In the genomic region with DNA sequence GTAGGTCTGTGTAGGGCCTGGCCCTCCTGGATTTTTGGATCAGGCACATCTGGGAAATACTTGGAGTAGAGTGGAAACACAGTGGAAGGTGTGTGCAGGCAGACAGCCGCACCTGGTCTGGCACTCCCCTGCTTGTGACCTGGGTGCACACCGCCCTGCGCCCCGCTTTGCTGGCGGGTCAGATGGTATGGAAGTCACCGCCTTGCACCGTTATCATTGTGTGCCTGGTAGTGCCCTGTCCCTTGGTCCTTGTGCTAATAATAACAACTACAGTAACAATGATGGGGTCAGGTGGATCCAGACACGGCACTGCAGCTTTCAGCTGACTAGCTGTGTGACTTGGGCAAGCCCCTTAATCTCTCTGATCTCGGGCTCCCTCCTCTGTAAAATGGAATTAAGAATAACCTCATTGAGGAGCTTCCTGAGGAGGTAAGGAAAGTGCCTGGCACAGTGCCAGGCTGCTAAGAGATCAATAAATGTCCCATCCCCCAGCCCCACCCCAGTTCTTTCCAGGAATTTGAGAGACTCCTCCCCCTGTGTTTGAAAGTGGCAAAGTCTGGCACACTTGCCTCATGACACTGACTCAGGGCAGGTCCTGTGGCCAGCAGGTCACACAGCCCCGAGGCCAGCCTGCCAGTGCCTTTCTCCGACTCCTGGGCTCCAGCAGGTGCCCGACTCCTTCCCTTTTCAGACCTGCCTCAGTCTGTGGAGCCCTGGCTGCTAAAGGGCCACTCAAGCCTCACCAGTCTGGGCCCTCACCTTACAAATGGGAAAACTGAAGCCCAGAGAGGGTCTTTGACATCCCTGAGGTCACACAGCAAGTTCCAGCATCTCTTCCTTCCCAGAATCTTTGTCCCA, we compare ENCODE assay signal across 9 cellular contexts. TPM values are rescaled to one million over a fixed set of nuclear protein-coding genes. Genes with fewer than 3 reads are reported as not detected.
DNase-seq lines count a peak whose midpoint lies in the region; ATAC-seq, FAIRE-seq and TF ChIP-seq lines count a peak whose summit lies in the region.
"Had no signal": no experiment of that assay in that cellular context is flagged by ENCODE, and none has a peak within 500 bp of the region (broad histone marks: within the 10 kb centered on the region; RNA-seq: fewer than 3 reads in every experiment).

No MANE protein-coding gene starts in this region.

- peaks cover 24% of the 10 kb centered on the region for H3K36me3 ChIP-seq in CD4-positive, alpha-beta memory T cell (ENCODE audit: insufficient read depth, low read length)
- H3K36me3 ChIP-seq in H1 (ENCODE audit: control insufficient read depth in 2 of 4, insufficient read depth in 4 of 4, low read length in 3 of 4) = no peaks in the 10 kb centered on the region

- no peak overlapping the region for H3K4ac ChIP-seq in H1 (replicated peaks; ENCODE audit: insufficient read length, low read depth, low read length)

- intact Hi-C loops in CD4-positive, alpha-beta memory T cell (cut with micrococcal nuclease) = loop anchor here (1.0 kb wide), 1 partner anchor 10 kb away; no protein-coding TSS in a partner anchor

- WGBS in H1 (ENCODE audit: extremely low coverage in 1 of 2, insufficient coverage in 1 of 2, insufficient read length in 1 of 2, insufficient replicate concordance in 2 of 2, low coverage in 1 of 2, low lambda C conversion rate in 2 of 2, missing lambda C conversion rate in 1 of 2), 2 experiments = 91% methylated on average over 12 of the region's 12 CpGs; no CpG with 5 or more reads in 1 of the 2 experiments

- FAIRE-seq in H1 (lab: Jason Lieb, UNC) (no peak), GM12891 (lab: Jason Lieb, UNC) (no peak)

- H3K79me1 ChIP-seq in H1 (ENCODE audit: low read depth, low read length) = no peaks in the 10 kb centered on the region; the same call in 1 of the 2 replicates

- no peak overlapping the region for H3K23ac ChIP-seq in H1 (ENCODE audit: insufficient read length)

- no peak overlapping the region for H3K14ac ChIP-seq in H1 (ENCODE audit: insufficient read length)

- peak overlapping the region; percentile 36; the same call in 1 of the 2 replicates for H4K8ac ChIP-seq in H1 (ENCODE audit: extremely low read depth, insufficient read depth, low read length)

- TF ChIP-seq CTCF in H1 (IDR thresholded peaks at IDR 0.05; ENCODE audit: control extremely low read depth in 1 of 3, insufficient read depth in 1 of 3, low read depth in 1 of 3, low read length in 3 of 3) (no peak), nephron (IDR thresholded peaks at IDR 0.05; ENCODE audit: unreplicated experiment in 3 of 3) (no peak)

- H2BK120ac ChIP-seq in H1 (replicated peaks; ENCODE audit: low read depth, low read length) = no peak overlapping the region

- TF ChIP-seq POLR2A in H1 (IDR thresholded peaks at IDR 0.05; ENCODE audit: control extremely low read depth in 1 of 2, low read depth in 2 of 2, low read length in 2 of 2) = no peak
- no peak for TF ChIP-seq POLR2A in GM12891 (IDR thresholded peaks at IDR 0.05; ENCODE audit: low read depth, low read length)

- in situ Hi-C loops in SK-MEL-5 (cut with HindIII; ENCODE audit: low pct_unique_long_range_greater_than_20kb, low sequenced_read_pairs) = no loop called here

- no peak overlapping the region for H3K4me2 ChIP-seq in H1 (ENCODE audit: insufficient read depth in 1 of 2, low read depth in 2 of 2, low read length in 2 of 2)
- H3K4me2 ChIP-seq: KMS-11 had no signal

- no peak overlapping the region for H2AFZ ChIP-seq in H1 (ENCODE audit: low read length)

- H4K91ac ChIP-seq in H1 (replicated peaks; ENCODE audit: insufficient read length, low read length) = no peak overlapping the region

- no peak for ATAC-seq in HG02763 (IDR thresholded peaks at IDR 0.05; ENCODE audit: unreplicated experiment)

- no peak overlapping the region for H2BK12ac ChIP-seq in H1 (ENCODE audit: low read depth, low read length)

- no peaks in the 10 kb centered on the region for H3K27me3 Mint-ChIP-seq in CD4-positive, alpha-beta memory T cell
- H3K27me3 Mint-ChIP-seq in nephron (ENCODE audit: low read depth) = peaks cover 4% of the 10 kb centered on the region

- H3K4me3 Mint-ChIP-seq in CD4-positive, alpha-beta memory T cell = peak overlapping the region; percentile 22 to 89 (median 78)
- no peak overlapping the region for H3K4me3 Mint-ChIP-seq in nephron

- H3K23me2 ChIP-seq in H1 (ENCODE audit: low read depth, low read length) = no peaks in the 10 kb centered on the region

- H3K9me3 Mint-ChIP-seq in CD4-positive, alpha-beta memory T cell = no peaks in the 10 kb centered on the region
- H3K9me3 Mint-ChIP-seq in nephron = no peaks in the 10 kb centered on the region

- no peak for TF ChIP-seq EP300 in H1 (IDR thresholded peaks at IDR 0.05; ENCODE audit: borderline replicate concordance in 1 of 2, low read depth in 2 of 2, low read length in 2 of 2)

- 0 out of 2 replicates have a peak overlapping the region, but pooled peaks have one; percentile 61 for H2BK15ac ChIP-seq in H1 (ENCODE audit: low read length)

- peaks cover 96% of the 10 kb centered on the region for H3K4me1 ChIP-seq in CD4-positive, alpha-beta memory T cell (ENCODE audit: insufficient read depth, low read length)
- peaks cover 0 to 19% (median 10%) of the 10 kb centered on the region in 4 experiments; a peak in 6 of 7 replicates for H3K4me1 ChIP-seq in H1 (replicated peaks in 1 of 4; ENCODE audit: control insufficient read depth in 3 of 4, insufficient read depth in 4 of 4, low read length in 3 of 4)

- no peaks in the 10 kb centered on the region for H3K9me3 ChIP-seq in CD4-positive, alpha-beta memory T cell (ENCODE audit: control insufficient read depth in 1 of 2, low read length in 2 of 2)
- no peaks in the 10 kb centered on the region for H3K9me3 ChIP-seq in H1 (ENCODE audit: insufficient read depth in 2 of 2, low read depth in 1 of 2, low read length in 1 of 2)

- H2AK5ac ChIP-seq in H1 (ENCODE audit: low read depth, low read length) = peak overlapping the region; percentile 53; the same call in 1 of the 2 replicates

- no peak overlapping the region for H3K18ac ChIP-seq in H1 (ENCODE audit: extremely low read depth, low read length)

- CTCF ChIA-PET in CD4-positive, alpha-beta memory T cell (lab: Charles Lee; ENCODE audit: partially characterized antibody) = interaction anchor here (1.2 to 3.9 kb wide), 3 partner anchors 7 to 24 kb away, joined by 4 to 24 read pairs (median 13); no protein-coding TSS in a partner anchor
- CTCF ChIA-PET in H1 (lab: Charles Lee; ENCODE audit: partially characterized antibody) = interaction anchor here (1.1 kb wide), 1 partner anchor 193 kb away, joined by 3 read pairs; no protein-coding TSS in a partner anchor

- peaks cover 31 to 79% of the 10 kb centered on the region in 2 donors for H3K36me3 Mint-ChIP-seq in CD4-positive, alpha-beta memory T cell
- no peaks in the 10 kb centered on the region for H3K36me3 Mint-ChIP-seq in nephron (ENCODE audit: low read depth)

- no peak for DNase-seq in CD4-positive, alpha-beta memory T cell
- DNase-seq in SK-MEL-5 (ENCODE audit: low read depth, low spot score) (peak; percentile 88), H1 (ENCODE audit: low read depth in 1 of 2, low spot score in 2 of 2) (peak in 1 of 2 experiments; percentile 36), NCI-H2081 treated with DMSO at 0.1 percent for 48 hours (lab: John Stamatoyannopoulos, UW) (no peak), OCI-M1 (lab: John Stamatoyannopoulos, UW) (no peak), GM12891 (ENCODE audit: insufficient read length, low spot score) (no peak)

- H3K4me3 ChIP-seq in CD4-positive, alpha-beta memory T cell (ENCODE audit: low read length in 2 of 2) = peak overlapping the region in 1 of 2 donors; percentile 1
- no peak overlapping the region for H3K4me3 ChIP-seq in H1 (ENCODE audit: extremely low read depth in 1 of 4, insufficient read depth in 2 of 4, low read depth in 3 of 4, low read length in 4 of 4)

- no peak overlapping the region for H4K5ac ChIP-seq in H1 (ENCODE audit: insufficient read length, low read depth, low read length)

- peaks cover 67 to 94% (median 82%) of the 10 kb centered on the region in 4 donors for H3K4me1 Mint-ChIP-seq in CD4-positive, alpha-beta memory T cell
- peaks cover 6% of the 10 kb centered on the region for H3K4me1 Mint-ChIP-seq in nephron

- no peak overlapping the region for H3K9ac ChIP-seq in H1 (replicated peaks in 1 of 4; ENCODE audit: extremely low read depth in 1 of 4, low read depth in 3 of 4, low read length in 3 of 4)
- H3K9ac ChIP-seq: KMS-11 had no signal

- no peak overlapping the region for H3K56ac ChIP-seq in H1 (replicated peaks; ENCODE audit: insufficient read length, low read depth, low read length)

- no peak for TF ChIP-seq RAD21 in H1 (IDR thresholded peaks at IDR 0.05 in 1 of 2, conservative IDR thresholded peaks at IDR 0.05 in 1 of 2; ENCODE audit: low read depth in 2 of 2, low read length in 2 of 2)

- H3K27ac ChIP-seq in CD4-positive, alpha-beta memory T cell (ENCODE audit: low read depth, low read length) = peak overlapping the region; percentile 78
- no peak overlapping the region for H3K27ac ChIP-seq in H1 (ENCODE audit: low read depth, low read length)
- H3K27ac ChIP-seq: KMS-11 had no signal

- H4K20me1 ChIP-seq in H1 (replicated peaks in 1 of 2; ENCODE audit: control insufficient read depth in 1 of 2, insufficient read depth in 2 of 2, low read length in 2 of 2) = no peaks in the 10 kb centered on the region

- H3K27ac Mint-ChIP-seq in CD4-positive, alpha-beta memory T cell = peak overlapping the region; percentile 94 to 98 (median 95)
- H3K27ac Mint-ChIP-seq in nephron = peak overlapping the region in 2 of 3 experiments; percentile 26 to 68

- no peak overlapping the region for H2BK5ac ChIP-seq in H1 (ENCODE audit: low read depth, low read length)

- H3K79me2 ChIP-seq in H1 (ENCODE audit: control insufficient read depth in 1 of 2, insufficient read depth in 2 of 2, low read length in 2 of 2) = no peaks in the 10 kb centered on the region

- no peak overlapping the region for H2BK20ac ChIP-seq in H1 (ENCODE audit: low read length)

- H3K27me3 ChIP-seq in CD4-positive, alpha-beta memory T cell (ENCODE audit: insufficient read depth, low read length) = no peaks in the 10 kb centered on the region
- H3K27me3 ChIP-seq in H1 (replicated peaks in 1 of 4; ENCODE audit: control insufficient read depth in 3 of 4, extremely low read depth in 1 of 4, insufficient read depth in 3 of 4, low read length in 3 of 4) = no peaks in the 10 kb centered on the region

- POLR2A ChIA-PET in CD4-positive, alpha-beta memory T cell (lab: Charles Lee; ENCODE audit: partially characterized antibody) = interaction anchor here (1.0 to 4.8 kb wide), 7 partner anchors 13 to 27 kb away, joined by 3 to 32 read pairs (median 11); no protein-coding TSS in a partner anchor
- POLR2A ChIA-PET in H1 (lab: Charles Lee; ENCODE audit: partially characterized antibody) = interaction anchor here (0.5 to 2.8 kb wide), 3 partner anchors 11 to 363 kb away, joined by 3 to 11 read pairs (median 3); a partner anchor contains a TSS

RNA-seq across cellular contexts. Expression of a gene that starts 9.8 kb away (rescaled TPM):
- 100 to 1,000 TPM; 144 to 153 TPM for total RNA-seq in CD4-positive, alpha-beta memory T cell
- polyA plus RNA-seq in CD4-positive, alpha-beta memory T cell = 100 to 1,000 TPM; 494 to 667 TPM
- 121 and 125 TPM in 2 replicates for total RNA-seq in SK-MEL-5 (2014; rRNA removed; shearing (Covaris generic))
- polyA plus RNA-seq in SK-MEL-5 (2015; cell fraction: cytosol; rRNA removed) = 47.3 and 58.4 TPM in 2 replicates
- polyA plus RNA-seq in SK-MEL-5 (2015; cell fraction: nucleus; rRNA removed) = 21.1 and 28.7 TPM in 2 replicates
- 2.9 and 4.0 TPM in 2 replicates for total RNA-seq in H1 (2021; fragmentation: NEBNext Ultra II Directional; extraction: Animal tissue kit (Norgen Biotek cat#: 25700))
- 5.0 and 5.2 TPM in 2 replicates for polyA plus RNA-seq in H1 (2011; rRNA removed)
- 5.5 TPM for polyA plus RNA-seq in H1 (2011; cell fraction: cytosol; rRNA removed)
- polyA plus RNA-seq in H1 (2011; cell fraction: nucleus; rRNA removed) = 6.6 TPM
- polyA plus RNA-seq in H1 (2012, experiment 1 of 2) = 2.5 to 5.7 TPM (median 4.1 TPM) in 4 replicates
- 3.0 TPM for polyA plus RNA-seq in H1 (2012, experiment 2 of 2)
- 3.1 TPM for polyA plus RNA-seq in H1 (2013, experiment 1 of 2)
- 2.1 TPM for polyA plus RNA-seq in H1 (2013, experiment 2 of 2)
- polyA minus RNA-seq in H1 (2011; rRNA and poly(A)+ RNA removed) = 1.8 and 2.0 TPM in 2 replicates
- 0.81 TPM for polyA minus RNA-seq in H1 (2011; cell fraction: cytosol; rRNA and poly(A)+ RNA removed)
- 3.0 TPM for polyA minus RNA-seq in H1 (2011; cell fraction: nucleus; rRNA and poly(A)+ RNA removed)
- 43.9 TPM for polyA plus RNA-seq in GM12891 (2012; ENCODE audit: low read depth, missing spikeins)

RNA-seq across cellular contexts. Expression of a gene that starts 27.4 kb away (rescaled TPM):
- total RNA-seq in CD4-positive, alpha-beta memory T cell = 10 to 100 TPM; 54.5 to 56.8 TPM
- 10 to 100 TPM; 33.2 to 35.8 TPM for polyA plus RNA-seq in CD4-positive, alpha-beta memory T cell
- 93.3 and 108 TPM in 2 replicates for total RNA-seq in SK-MEL-5 (2014; rRNA removed; shearing (Covaris generic))
- 77.2 and 86.8 TPM in 2 replicates for polyA plus RNA-seq in SK-MEL-5 (2015; cell fraction: cytosol; rRNA removed)
- polyA plus RNA-seq in SK-MEL-5 (2015; cell fraction: nucleus; rRNA removed) = 134 TPM in 2 replicates
- total RNA-seq in H1 (2021; fragmentation: NEBNext Ultra II Directional; extraction: Animal tissue kit (Norgen Biotek cat#: 25700)) = 122 and 125 TPM in 2 replicates
- 112 and 167 TPM in 2 replicates for polyA plus RNA-seq in H1 (2011; rRNA removed)
- polyA plus RNA-seq in H1 (2011; cell fraction: cytosol; rRNA removed) = 150 TPM
- 209 TPM for polyA plus RNA-seq in H1 (2011; cell fraction: nucleus; rRNA removed)
- polyA plus RNA-seq in H1 (2012, experiment 1 of 2) = 89.9 to 128 TPM (median 107 TPM) in 4 replicates
- 126 TPM for polyA plus RNA-seq in H1 (2012, experiment 2 of 2)
- polyA plus RNA-seq in H1 (2013, experiment 1 of 2) = 61.5 TPM
- polyA plus RNA-seq in H1 (2013, experiment 2 of 2) = 61.2 TPM
- polyA minus RNA-seq in H1 (2011; rRNA and poly(A)+ RNA removed) = 157 and 180 TPM in 2 replicates
- 130 TPM for polyA minus RNA-seq in H1 (2011; cell fraction: cytosol; rRNA and poly(A)+ RNA removed)
- 229 TPM for polyA minus RNA-seq in H1 (2011; cell fraction: nucleus; rRNA and poly(A)+ RNA removed)
- 36.3 TPM for polyA plus RNA-seq in GM12891 (2012; ENCODE audit: low read depth, missing spikeins)

Comparison
In these comparisons a context has a peak if more than half of its experiments do, and no peak if none do; other contexts are left out.
1. H3K4me3 Mint-ChIP-seq: peak in CD4-positive, alpha-beta memory T cell (8 of 8); none in nephron (0 of 3).
2. RNA of a gene that starts 9.8 kb away (total RNA-seq): 144 to 153 TPM in CD4-positive, alpha-beta memory T cell and 121 to 125 TPM in SK-MEL-5; 2.9 to 4.0 TPM in H1; every median in the first group is over 10 times any median in the second.